Comparison of ENCODE assay signal across 9 cellular contexts in the genomic region with DNA sequence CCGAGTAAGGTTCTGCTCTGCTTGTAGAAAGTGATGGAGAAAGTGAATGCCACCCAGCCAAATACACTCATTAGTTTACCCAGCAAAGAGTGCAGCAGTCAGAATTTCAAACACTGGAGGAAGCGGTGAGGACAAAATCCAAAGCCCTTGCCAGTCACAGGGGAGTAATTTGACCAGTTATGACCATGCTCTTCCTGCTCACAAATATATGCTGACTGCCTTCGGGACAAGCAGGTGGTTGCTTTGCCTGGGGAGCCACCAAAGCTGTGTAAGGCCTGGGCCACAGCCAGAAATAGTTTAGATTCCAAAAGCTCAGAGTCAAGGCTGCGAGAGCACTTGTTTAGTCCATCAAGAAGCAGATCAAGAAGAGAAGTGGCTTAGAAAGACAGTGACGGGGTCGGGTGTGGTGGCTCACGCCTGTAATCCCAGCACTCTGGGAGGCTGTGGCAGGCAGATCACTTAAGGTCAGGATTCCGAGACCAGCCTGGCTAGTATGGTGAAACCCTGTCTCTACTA. TPM values are rescaled to one million over a fixed set of nuclear protein-coding genes. Genes with fewer than 3 reads are reported as not detected.
DNase-seq lines count a peak whose midpoint lies in the region; ATAC-seq and TF ChIP-seq lines count a peak whose summit lies in the region.
"Had no signal": no experiment of that assay in that cellular context is flagged by ENCODE, and none has a peak within 500 bp of the region (broad histone marks: within the 10 kb centered on the region; RNA-seq: fewer than 3 reads in every experiment).

No MANE protein-coding gene starts in this region.

- peak overlapping the region; percentile 68 to 83 (median 72) for H3K27ac ChIP-seq in body of pancreas
- peak overlapping the region; percentile 75 to 90 (median 86) for H3K27ac ChIP-seq in right lobe of liver
- H3K27ac ChIP-seq in CD4-positive, alpha-beta T cell (ENCODE audit: low read depth, low read length) = no peak overlapping the region

- TF ChIP-seq CTCF in body of pancreas (IDR thresholded peaks at IDR 0.05) (no peak), right lobe of liver (IDR thresholded peaks at IDR 0.05) (no peak)
- no peak for TF ChIP-seq CTCF in CD4-positive, alpha-beta T cell (IDR thresholded peaks at IDR 0.05)

- TF ChIP-seq POLR2A in body of pancreas (IDR thresholded peaks at IDR 0.05) (no peak), right lobe of liver (IDR thresholded peaks at IDR 0.05) (peak; percentile 31)

- H3K9me3 Mint-ChIP-seq in CD4-positive, alpha-beta T cell = peaks cover 5% of the 10 kb centered on the region
- H3K9me3 Mint-ChIP-seq in activated T-helper 2 cell treated with anti-CD3 and anti-CD28 coated beads, Interferon-gamma antibody, Interleukin-2, Interleukin-4, amounts not matched to agents 10 μg/mL and 5 μg/mL and 100 μg/mL, durations not matched to agents 14 hours and 24 hours and 36 hours = peaks cover 14% of the 10 kb centered on the region

- POLR2A ChIA-PET in CD4-positive, alpha-beta T cell (lab: Charles Lee) = no interaction called here

- WGBS in body of pancreas, 2 donors = 53 to 64% methylated on average over 8 of the region's 8 CpGs
- WGBS in right lobe of liver (ENCODE audit: insufficient coverage, low coverage, low lambda C conversion rate, missing lambda C conversion rate) = 9% methylated on average over 3 of the region's 8 CpGs

- ATAC-seq in body of pancreas = peak; percentile 76
- ATAC-seq in right lobe of liver = peak; percentile 65 to 74 (median 68)
- no peak for ATAC-seq in CD4-positive, alpha-beta T cell (ENCODE audit: poor library complexity)
- ATAC-seq in HG02678 (IDR thresholded peaks at IDR 0.05; ENCODE audit: unreplicated experiment) = no peak

- no peaks in the 10 kb centered on the region for H3K27me3 Mint-ChIP-seq in CD4-positive, alpha-beta T cell
- H3K27me3 Mint-ChIP-seq in activated T-helper 2 cell treated with anti-CD3 and anti-CD28 coated beads, Interferon-gamma antibody, Interleukin-2, Interleukin-4, amounts not matched to agents 10 μg/mL and 5 μg/mL and 100 μg/mL, durations not matched to agents 14 hours and 24 hours and 36 hours (ENCODE audit: low read depth) = peaks cover 1% of the 10 kb centered on the region

- CTCF ChIA-PET in CD4-positive, alpha-beta T cell (lab: Charles Lee) = interaction anchor here (0.7 kb wide), 1 partner anchor 125 kb away, joined by 3 read pairs; no protein-coding TSS in a partner anchor

- H3K36me3 ChIP-seq in body of pancreas (replicated peaks in 1 of 2; ENCODE audit: insufficient read depth in 1 of 2, low read depth in 2 of 2) = no peaks in the 10 kb centered on the region
- H3K36me3 ChIP-seq in right lobe of liver = no peaks in the 10 kb centered on the region

- H3K4me1 ChIP-seq in body of pancreas = peaks cover 35% of the 10 kb centered on the region
- peaks cover 0 to 25% (median 11%) of the 10 kb centered on the region in 4 donors for H3K4me1 ChIP-seq in right lobe of liver

- intact Hi-C loops in body of pancreas (cut with DNase I) = no loop called here
- intact Hi-C loops in right lobe of liver (cut with DNase I) = no loop called here
- intact Hi-C loops in CD4-positive, alpha-beta T cell (cut with DNase I, micrococcal nuclease) = no loop called here
- intact Hi-C loops in activated T-helper 2 cell treated with anti-CD3 and anti-CD28 coated beads, Interferon-gamma antibody, Interleukin-2, Interleukin-4, amounts not matched to agents 10 μg/mL and 5 μg/mL and 100 μg/mL, durations not matched to agents 14 hours and 24 hours and 36 hours (cut with micrococcal nuclease) = no loop called here

- H3K4me3 Mint-ChIP-seq in CD4-positive, alpha-beta T cell = no peak overlapping the region
- H3K4me3 Mint-ChIP-seq in activated T-helper 2 cell treated with anti-CD3 and anti-CD28 coated beads, Interferon-gamma antibody, Interleukin-2, Interleukin-4, amounts not matched to agents 10 μg/mL and 5 μg/mL and 100 μg/mL, durations not matched to agents 14 hours and 24 hours and 36 hours (ENCODE audit: low read depth) = no peak overlapping the region

- in situ Hi-C loops in ACHN (cut with HindIII; ENCODE audit: low pct_ligation_motif_present, low pct_unique_long_range_greater_than_20kb, low sequenced_read_pairs) = no loop called here

- H3K4me1 Mint-ChIP-seq in CD4-positive, alpha-beta T cell (ENCODE audit: low read depth) = peaks cover 6% of the 10 kb centered on the region
- H3K4me1 Mint-ChIP-seq in activated T-helper 2 cell treated with anti-CD3 and anti-CD28 coated beads, Interferon-gamma antibody, Interleukin-2, Interleukin-4, amounts not matched to agents 10 μg/mL and 5 μg/mL and 100 μg/mL, durations not matched to agents 14 hours and 24 hours and 36 hours (ENCODE audit: low read depth) = peaks cover 8% of the 10 kb centered on the region

- no peaks in the 10 kb centered on the region for H3K9me3 ChIP-seq in body of pancreas
- no peaks in the 10 kb centered on the region for H3K9me3 ChIP-seq in right lobe of liver
- H3K9me3 ChIP-seq in CD4-positive, alpha-beta T cell (ENCODE audit: control insufficient read depth, low read length) = peaks cover 12% of the 10 kb centered on the region

- H3K4me3 ChIP-seq in body of pancreas (no peak overlapping the region), right lobe of liver (peak overlapping the region in 1 of 3 donors; percentile 5)

- H3K27me3 ChIP-seq in body of pancreas = no peaks in the 10 kb centered on the region
- H3K27me3 ChIP-seq in right lobe of liver = no peaks in the 10 kb centered on the region
- H3K27me3 ChIP-seq in CD4-positive, alpha-beta T cell (ENCODE audit: control insufficient read depth, insufficient read depth, low read length) = no peaks in the 10 kb centered on the region

- DNase-seq in ACHN (peak; percentile 88), LoVo (ENCODE audit: low spot score) (peak; percentile 84), body of pancreas (peak; percentile 44 to 71 (median 58)), right lobe of liver (peak in 2 of 3 donors; percentile 44 to 66)
- DNase-seq in CD4-positive, alpha-beta T cell = no peak
- no peak for DNase-seq in activated T-helper 2 cell treated with anti-CD3 and anti-CD28 coated beads, Interferon-gamma antibody, Interleukin-2, Interleukin-4, amounts not matched to agents 10 μg/mL and 5 μg/mL and 100 μg/mL, durations not matched to agents 14 hours and 24 hours and 36 hours (ENCODE audit: low spot score)
- no peak for DNase-seq in activated CD4-positive, CD25-positive, alpha-beta regulatory T cell treated with anti-CD3 and anti-CD28 coated beads, Interleukin-2, amount 50 U/mL, for 72 hours
- DNase-seq: NCI-H1694 treated with DMSO at 0.1 percent for 48 hours had no signal

- no peaks in the 10 kb centered on the region for H3K36me3 Mint-ChIP-seq in CD4-positive, alpha-beta T cell (ENCODE audit: low read depth)
- no peaks in the 10 kb centered on the region for H3K36me3 Mint-ChIP-seq in activated T-helper 2 cell treated with anti-CD3 and anti-CD28 coated beads, Interferon-gamma antibody, Interleukin-2, Interleukin-4, amounts not matched to agents 10 μg/mL and 5 μg/mL and 100 μg/mL, durations not matched to agents 14 hours and 24 hours and 36 hours (ENCODE audit: low read depth)

- no peak overlapping the region for H3K27ac Mint-ChIP-seq in CD4-positive, alpha-beta T cell
- H3K27ac Mint-ChIP-seq in activated T-helper 2 cell treated with anti-CD3 and anti-CD28 coated beads, Interferon-gamma antibody, Interleukin-2, Interleukin-4, amounts not matched to agents 10 μg/mL and 5 μg/mL and 100 μg/mL, durations not matched to agents 14 hours and 24 hours and 36 hours = no peak overlapping the region

RNA-seq across cellular contexts. Expression of gene ATP13A3, which starts 51.0 kb away (rescaled TPM):
- total RNA-seq in body of pancreas (10 to 100 TPM; 35.6 to 56.0 TPM), right lobe of liver (100 to 1,000 TPM; 109 to 172 (median 145) TPM)
- 10 to 100 TPM; 46.5 to 52.7 TPM for total RNA-seq in CD4-positive, alpha-beta T cell
- 136 and 150 TPM in 2 replicates for total RNA-seq in activated T-helper 2 cell treated with anti-CD3 and anti-CD28 coated beads, Interferon-gamma antibody, Interleukin-2, Interleukin-4, amounts not matched to agents 10 μg/mL and 5 μg/mL and 100 μg/mL, durations not matched to agents 14 hours and 24 hours and 36 hours

Comparison
In these comparisons a context has a peak if more than half of its experiments do, and no peak if none do; other contexts are left out.
1. DNase-seq: peak in ACHN (single experiment), LoVo (single experiment), body of pancreas (4 of 4) and right lobe of liver (2 of 3); none in CD4-positive, alpha-beta T cell (0 of 10), activated T-helper 2 cell treated with anti-CD3 and anti-CD28 coated beads, Interferon-gamma antibody, Interleukin-2, Interleukin-4, amounts not matched to agents 10 μg/mL and 5 μg/mL and 100 μg/mL, durations not matched to agents 14 hours and 24 hours and 36 hours (single experiment) and activated CD4-positive, CD25-positive, alpha-beta regulatory T cell treated with anti-CD3 and anti-CD28 coated beads, Interleukin-2, amount 50 U/mL, for 72 hours (single experiment).
2. ATAC-seq: peak in body of pancreas (single experiment) and right lobe of liver (4 of 4); none in CD4-positive, alpha-beta T cell (single experiment) and HG02678 (single experiment).